Comparison of ENCODE assay signal across 14 cellular contexts in genomic region chr10:132677905-132678298, GRCh38.
DNase-seq lines count a peak whose midpoint lies in the region; ATAC-seq and TF ChIP-seq lines count a peak whose summit lies in the region.
"Had no signal": no experiment of that assay in that cellular context is flagged by ENCODE, and none has a peak within 500 bp of the region (broad histone marks: within the 10 kb centered on the region; RNA-seq: fewer than 3 reads in every experiment).

No MANE protein-coding gene starts in this region.

- no peak for TF ChIP-seq CTCF in sigmoid colon (IDR thresholded peaks at IDR 0.05)
- no peak for TF ChIP-seq CTCF in nephron progenitor cell (IDR thresholded peaks at IDR 0.05)

- no peak for TF ChIP-seq EP300 in sigmoid colon (IDR thresholded peaks at IDR 0.05)

- no peak overlapping the region for H3K27ac Mint-ChIP-seq in nephron progenitor cell

- H3K4me3 ChIP-seq in SJCRH30: 0 out of 2 replicates have a peak overlapping the region, but pooled peaks have one; percentile 8
- no peak overlapping the region for H3K4me3 ChIP-seq in sigmoid colon

- H3K4me1 ChIP-seq in SJCRH30 (no peaks in the 10 kb centered on the region; the same call in 1 of the 2 replicates), sigmoid colon (no peaks in the 10 kb centered on the region)

- H3K36me3 ChIP-seq in SJCRH30: no peaks in the 10 kb centered on the region
- H3K36me3 ChIP-seq in sigmoid colon: no peaks in the 10 kb centered on the region

- ATAC-seq in HG03175 (IDR thresholded peaks at IDR 0.05; ENCODE audit: unreplicated experiment) (no peak), GM21381 (IDR thresholded peaks at IDR 0.05; ENCODE audit: unreplicated experiment) (no peak)

- peaks cover 23% of the 10 kb centered on the region for H3K9me3 Mint-ChIP-seq in nephron progenitor cell

- H3K4me3 Mint-ChIP-seq in nephron progenitor cell: no peak overlapping the region

- H3K9me3 ChIP-seq in SJCRH30 (replicated peaks) (no peaks in the 10 kb centered on the region), sigmoid colon (no peaks in the 10 kb centered on the region)

- H3K27me3 Mint-ChIP-seq in nephron progenitor cell (ENCODE audit: low read depth, poor library complexity): peaks cover 4% of the 10 kb centered on the region

- intact Hi-C loops in sigmoid colon (cut with DNase I): no loop called here

- 93 to 97% methylated on average over 15 of the region's 15 CpGs for WGBS in sigmoid colon, 2 donors

- no peaks in the 10 kb centered on the region for H3K27me3 ChIP-seq in SJCRH30
- H3K27me3 ChIP-seq in sigmoid colon: no peaks in the 10 kb centered on the region

- H3K4me1 Mint-ChIP-seq in nephron progenitor cell: no peaks in the 10 kb centered on the region

- DNase-seq in NCI-H82 (lab: John Stamatoyannopoulos, UW) (peak; percentile 10), NCI-H82 treated with DMSO at 0.1 percent for 48 hours (lab: John Stamatoyannopoulos, UW; ENCODE audit: unreplicated experiment) (no peak), SJCRH30 (peak; percentile 51), left kidney (ENCODE audit: low read depth, low spot score) (peak; percentile 62), sigmoid colon (peak; percentile 39), nephron progenitor cell (no peak)
- DNase-seq: H7; IMR-90; MV-4-11; NCI-H1417 treated with DMSO at 0.1 percent for 48 hours; NCI-H2029 treated with DMSO at 0.1 percent for 48 hours; NK-92 treated with Interleukin-12 subunit alpha and Interleukin-12 subunit beta, amount 100 ng/mL, for 24 hours had no signal

- peaks cover 38% of the 10 kb centered on the region for H3K36me3 Mint-ChIP-seq in nephron progenitor cell (ENCODE audit: low read depth)

- TF ChIP-seq POLR2A in sigmoid colon (IDR thresholded peaks at IDR 0.05): no peak

- H3K27ac ChIP-seq in SJCRH30 (peak overlapping the region; percentile 83), sigmoid colon (no peak overlapping the region)

Comparison
In these comparisons a context has a peak if more than half of its experiments do, and no peak if none do; other contexts are left out.
1. DNase-seq: peak in NCI-H82 (single experiment), SJCRH30 (2 of 2), left kidney (single experiment) and sigmoid colon (single experiment); none in NCI-H82 treated with DMSO at 0.1 percent for 48 hours (single experiment) and nephron progenitor cell (single experiment).